ENCODE assay signal across 8 cellular contexts in the genomic region with DNA sequence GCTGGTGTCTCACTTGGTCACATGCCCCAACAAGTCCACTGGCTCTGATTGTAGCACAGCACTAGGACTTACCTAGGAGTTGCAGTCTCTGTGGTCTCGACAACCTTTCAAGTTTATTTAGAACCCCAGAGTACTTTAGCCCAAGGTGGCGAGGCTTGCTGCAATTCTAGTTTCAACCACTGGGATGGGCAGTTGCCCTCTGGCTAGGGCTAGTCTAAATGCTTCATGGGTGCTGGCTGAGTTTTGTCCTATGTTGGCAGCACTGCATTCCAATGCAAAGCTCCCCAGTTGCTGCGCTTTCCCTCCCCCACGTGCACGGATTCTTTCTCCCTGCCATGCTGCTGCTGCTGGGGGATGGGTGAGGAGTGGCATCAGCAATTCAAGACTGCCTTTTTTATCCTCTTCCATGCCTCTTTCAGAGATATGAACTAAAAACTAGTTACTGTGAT.
DNase-seq lines count a peak whose midpoint lies in the region; ATAC-seq, FAIRE-seq and TF ChIP-seq lines count a peak whose summit lies in the region.

No MANE protein-coding gene starts in this region.

- H3K4me2 ChIP-seq in astrocyte (ENCODE audit: low read length) = no peak overlapping the region

- peak overlapping the region; percentile 62 for H3K27ac ChIP-seq in HUES6 (ENCODE audit: low read depth, low read length)
- H3K27ac ChIP-seq in astrocyte (ENCODE audit: low read depth, low read length) = no peak overlapping the region

- no peaks in the 10 kb centered on the region for H3K27me3 Mint-ChIP-seq in astrocyte (ENCODE audit: low read depth, unreplicated experiment)
- no peaks in the 10 kb centered on the region for H3K27me3 Mint-ChIP-seq in memory B cell

- peak; percentile 18 for TF ChIP-seq CTCF in astrocyte (IDR thresholded peaks at IDR 0.05; ENCODE audit: insufficient read depth, low read depth, low read length)

- H3K36me3 ChIP-seq in HUES6 (ENCODE audit: control insufficient read depth, insufficient read depth, low read length) = peaks cover 21% of the 10 kb centered on the region
- no peaks in the 10 kb centered on the region for H3K36me3 ChIP-seq in astrocyte (ENCODE audit: insufficient read depth, low read length)

- DNase-seq in Daoy (ENCODE audit: low read depth) (peak; percentile 36), astrocyte (ENCODE audit: low read depth) (no peak), memory B cell (ENCODE audit: low spot score in 2 of 2) (no peak), pons (ENCODE audit: low spot score) (no peak), GM12891 (ENCODE audit: insufficient read length, low spot score) (no peak)

- H3K9me3 Mint-ChIP-seq in astrocyte (ENCODE audit: unreplicated experiment) = no peaks in the 10 kb centered on the region
- H3K9me3 Mint-ChIP-seq in memory B cell = no peaks in the 10 kb centered on the region

- H3K4me3 ChIP-seq in HUES6 (ENCODE audit: low read depth, low read length) (no peak overlapping the region), astrocyte (ENCODE audit: insufficient read depth, low read depth, low read length) (no peak overlapping the region)

- no peaks in the 10 kb centered on the region for H3K36me3 Mint-ChIP-seq in astrocyte (ENCODE audit: low read depth, unreplicated experiment)
- peaks cover 7% of the 10 kb centered on the region for H3K36me3 Mint-ChIP-seq in memory B cell

- no peak overlapping the region for H2AFZ ChIP-seq in astrocyte (ENCODE audit: low read depth, low read length)

- H3K9me3 ChIP-seq in HUES6 (ENCODE audit: control insufficient read depth, insufficient read depth, low read depth, low read length) = no peaks in the 10 kb centered on the region
- H3K9me3 ChIP-seq in astrocyte (ENCODE audit: insufficient read depth, low read depth, low read length) = no peaks in the 10 kb centered on the region

- H3K79me2 ChIP-seq in astrocyte (ENCODE audit: insufficient read depth, low read length) = no peaks in the 10 kb centered on the region

- H3K9ac ChIP-seq in HUES6 (ENCODE audit: low read length) = peak overlapping the region; percentile 22
- H3K9ac ChIP-seq in astrocyte (ENCODE audit: low read length) = no peak overlapping the region

- FAIRE-seq in astrocyte (lab: Jason Lieb, UNC) (no peak), GM12891 (lab: Jason Lieb, UNC) (no peak)

- peak; percentile 51 for ATAC-seq in memory B cell (ENCODE audit: low read depth)
- ATAC-seq in HG02623 (IDR thresholded peaks at IDR 0.05; ENCODE audit: unreplicated experiment) = no peak
- no peak for ATAC-seq in GM18909 (IDR thresholded peaks at IDR 0.05; ENCODE audit: poor library complexity, unreplicated experiment)

- TF ChIP-seq POLR2A in GM12891 (IDR thresholded peaks at IDR 0.05; ENCODE audit: low read depth, low read length) = no peak

- H3K27me3 ChIP-seq in HUES6 (ENCODE audit: control insufficient read depth, insufficient read depth, low read length) = no peaks in the 10 kb centered on the region
- no peaks in the 10 kb centered on the region for H3K27me3 ChIP-seq in astrocyte (ENCODE audit: insufficient read depth, low read length)

- H3K4me1 ChIP-seq in HUES6 (ENCODE audit: control insufficient read depth, insufficient read depth, low read length) (peaks cover 19% of the 10 kb centered on the region), astrocyte (ENCODE audit: insufficient read depth, low read length) (no peaks in the 10 kb centered on the region)

- peaks cover 3% of the 10 kb centered on the region for H3K4me1 Mint-ChIP-seq in astrocyte (ENCODE audit: low read depth, unreplicated experiment)
- no peaks in the 10 kb centered on the region for H3K4me1 Mint-ChIP-seq in memory B cell

- H3K4me3 Mint-ChIP-seq in astrocyte (ENCODE audit: unreplicated experiment) (no peak overlapping the region), memory B cell (no peak overlapping the region)

- no peak overlapping the region for H3K27ac Mint-ChIP-seq in astrocyte (ENCODE audit: unreplicated experiment)
- H3K27ac Mint-ChIP-seq in memory B cell = no peak overlapping the region

- H4K20me1 ChIP-seq in astrocyte (ENCODE audit: insufficient read depth, low read length) = no peaks in the 10 kb centered on the region

TF ChIP-seq in GM12891, 5 proteins besides CTCF, POLR2A, EP300 and RAD21:
- TF ChIP-seq SPI1 (IDR thresholded peaks at IDR 0.05; ENCODE audit: low read depth, low read length) (no peak), TAF1 (IDR thresholded peaks at IDR 0.05; ENCODE audit: low read depth, low read length) (no peak), POLR2AphosphoS5 (IDR thresholded peaks at IDR 0.05; ENCODE audit: low read depth, low read length) (no peak), PAX5 (IDR thresholded peaks at IDR 0.05; ENCODE audit: insufficient read depth, low read length, severe bottlenecking) (no peak), POU2F2 (IDR thresholded peaks at IDR 0.05; ENCODE audit: low read depth, low read length) (no peak)
TF ChIP-seq in GM12891: peak in this region for 0.
